ENCODE assay signal across 28 cellular contexts in genomic region chr6:28369463-28369862, GRCh38.
"Had no signal": no experiment of that assay in that cellular context is flagged by ENCODE, and none has a peak within 500 bp of the region (broad histone marks: within the 10 kb centered on the region; RNA-seq: fewer than 3 reads in every experiment).

No MANE protein-coding gene starts in this region.

- H3K4me2 ChIP-seq: hepatocyte had no signal

- H3K9me3 ChIP-seq: esophagus muscularis mucosa, esophagus squamous epithelium, gastrocnemius medialis, gastroesophageal sphincter, heart left ventricle, heart right ventricle had no signal

- H2AFZ ChIP-seq: hepatocyte had no signal

- H3K4me1 ChIP-seq: esophagus muscularis mucosa, esophagus squamous epithelium, foreskin keratinocyte, gastrocnemius medialis, gastroesophageal sphincter, heart left ventricle, heart right ventricle had no signal

- DNase-seq: cortex of kidney; dermis blood vessel endothelial cell; dorsolateral prefrontal cortex; effector CD4-positive, alpha-beta T cell; effector CD8-positive, alpha-beta T cell; effector memory CD4-positive, alpha-beta T cell; effector memory CD8-positive, alpha-beta T cell; endodermal cell; erythroblast; esophagus squamous epithelium; foreskin fibroblast; foreskin keratinocyte; foreskin melanocyte; gastrocnemius medialis; glutamatergic neuron; head of caudate nucleus; heart left ventricle; heart right ventricle; hippocampal formation had no signal

- H3K4me3 ChIP-seq: coronary artery, dorsolateral prefrontal cortex, esophagus muscularis mucosa, esophagus squamous epithelium, gastrocnemius medialis, gastroesophageal sphincter, heart left ventricle, heart right ventricle, hepatocyte had no signal

- ATAC-seq: effector memory CD8-positive, alpha-beta T cell; esophagus mucosa; foreskin keratinocyte; gastrocnemius medialis; gastroesophageal sphincter; heart left ventricle; heart right ventricle had no signal

- H3K27ac ChIP-seq: coronary artery, dorsolateral prefrontal cortex, epithelial cell of prostate, esophagus muscularis mucosa, esophagus squamous epithelium, foreskin keratinocyte, gastrocnemius medialis, gastroesophageal sphincter, heart left ventricle, heart right ventricle, hepatocyte had no signal

- H3K79me2 ChIP-seq: hepatocyte had no signal

- H3K27me3 ChIP-seq: dorsolateral prefrontal cortex, esophagus muscularis mucosa, esophagus squamous epithelium, foreskin keratinocyte, gastrocnemius medialis, gastroesophageal sphincter, heart left ventricle, heart right ventricle, hepatocyte had no signal

- FAIRE-seq: endometrium, endothelial cell of umbilical vein, frontal cortex had no signal
